26 cellular contexts compared by ENCODE assay signal in the genomic region with DNA sequence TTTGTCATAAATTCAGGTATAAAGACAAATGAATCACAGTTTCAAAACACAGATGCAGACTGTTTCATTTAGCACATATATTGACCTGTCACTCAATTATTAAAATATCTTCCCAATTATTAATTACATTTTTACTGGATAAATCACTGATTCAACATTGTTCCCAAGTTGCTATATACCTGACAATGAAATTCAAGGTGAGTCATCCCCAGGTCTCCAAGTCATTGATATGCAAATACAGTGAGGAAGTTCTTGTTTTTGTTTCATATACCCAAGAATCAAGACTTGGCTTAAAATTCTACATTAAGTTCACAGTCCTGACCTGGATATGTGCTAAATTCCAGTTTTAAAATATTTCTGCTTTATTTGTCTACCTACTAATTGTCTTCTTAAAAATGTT.
"Had no signal": no experiment of that assay in that cellular context is flagged by ENCODE, and none has a peak within 500 bp of the region (broad histone marks: within the 10 kb centered on the region; RNA-seq: fewer than 3 reads in every experiment).

No MANE protein-coding gene starts in this region.

- DNase-seq: activated CD4-positive, alpha-beta T cell treated with anti-CD3 and anti-CD28 coated beads for 1 hour; activated CD4-positive, alpha-beta T cell treated with anti-CD3 and anti-CD28 coated beads, Interleukin-2, amount 50 U/mL, for 1 hour; activated CD8-positive, alpha-beta T cell treated with anti-CD3 and anti-CD28 coated beads, Interleukin-2, amount 10 ng/mL, durations not matched to agents 7 days and 5 days; activated gamma-delta T cell treated with Interleukin-2 at 50 U/mL for 16 hours; anterior cingulate cortex; body of pancreas; caudate nucleus; effector memory CD4-positive, alpha-beta T cell; gastrocnemius medialis; hippocampal formation; left ventricle myocardium superior; nucleus accumbens; right lobe of liver; stimulated activated CD4-positive, alpha-beta T cell treated with anti-CD3 and anti-CD28 coated beads, Interleukin-1b, Interleukin-23, amount 100 ng/mL, for 48 hours; substantia nigra; T-helper 1 cell; thyroid gland; upper lobe of right lung; WERI-Rb-1 had no signal

- H3K4me1 Mint-ChIP-seq: activated naive CD4-positive, alpha-beta T cell treated with anti-CD3 and anti-CD28 coated beads, Interleukin-2, amount 50 U/mL, for 24 hours had no signal

- H3K27me3 ChIP-seq: body of pancreas, esophagus muscularis mucosa, gastrocnemius medialis, right lobe of liver, thyroid gland, upper lobe of right lung had no signal

- H3K9me3 Mint-ChIP-seq: activated naive CD4-positive, alpha-beta T cell treated with anti-CD3 and anti-CD28 coated beads, Interleukin-2, amount 50 U/mL, for 24 hours; dendritic cell treated with granulocyte-macrophage colony-stimulating factor and Interleukin-4, amounts not matched to agents 40 ng/mL and 50 ng/mL, for 4 days; stimulated activated naive CD8-positive, alpha-beta T cell treated with anti-CD3 and anti-CD28 coated beads, Interleukin-15, Interleukin-2, amounts not matched to agents 100 ng/mL and 50 ng/mL, for 24 hours had no signal

- H3K9me3 ChIP-seq: body of pancreas, gastrocnemius medialis, right lobe of liver, thyroid gland, upper lobe of right lung had no signal

- H3K4me3 Mint-ChIP-seq: activated CD8-positive, alpha-beta T cell treated with anti-CD3 and anti-CD28 coated beads, Interleukin-2, amount 10 ng/mL, durations not matched to agents 7 days and 5 days; activated naive CD4-positive, alpha-beta T cell treated with anti-CD3 and anti-CD28 coated beads, Interleukin-2, amount 50 U/mL, for 24 hours; dendritic cell treated with granulocyte-macrophage colony-stimulating factor and Interleukin-4, amounts not matched to agents 40 ng/mL and 50 ng/mL, for 4 days; nephron; stimulated activated naive CD8-positive, alpha-beta T cell treated with anti-CD3 and anti-CD28 coated beads, Interleukin-15, Interleukin-2, amounts not matched to agents 100 ng/mL and 50 ng/mL, for 24 hours had no signal

- H3K4me3 ChIP-seq: body of pancreas, esophagus muscularis mucosa, gastrocnemius medialis, right lobe of liver, skin epidermis, thyroid gland, upper lobe of right lung had no signal

- H3K79me2 ChIP-seq: parathyroid adenoma had no signal

- H3K9ac ChIP-seq: parathyroid adenoma had no signal

- H2AFZ ChIP-seq: parathyroid adenoma had no signal

- H3K4me1 ChIP-seq: body of pancreas, esophagus muscularis mucosa, gastrocnemius medialis, parathyroid adenoma, right lobe of liver, thyroid gland, upper lobe of right lung had no signal

- H3K27ac Mint-ChIP-seq: activated CD8-positive, alpha-beta T cell treated with anti-CD3 and anti-CD28 coated beads, Interleukin-2, amount 10 ng/mL, durations not matched to agents 7 days and 5 days; activated naive CD4-positive, alpha-beta T cell treated with anti-CD3 and anti-CD28 coated beads, Interleukin-2, amount 50 U/mL, for 24 hours; dendritic cell treated with granulocyte-macrophage colony-stimulating factor and Interleukin-4, amounts not matched to agents 40 ng/mL and 50 ng/mL, for 4 days; nephron; stimulated activated naive CD8-positive, alpha-beta T cell treated with anti-CD3 and anti-CD28 coated beads, Interleukin-15, Interleukin-2, amounts not matched to agents 100 ng/mL and 50 ng/mL, for 24 hours had no signal

- H3K27me3 Mint-ChIP-seq: activated naive CD4-positive, alpha-beta T cell treated with anti-CD3 and anti-CD28 coated beads, Interleukin-2, amount 50 U/mL, for 24 hours; dendritic cell treated with granulocyte-macrophage colony-stimulating factor and Interleukin-4, amounts not matched to agents 40 ng/mL and 50 ng/mL, for 4 days; stimulated activated naive CD8-positive, alpha-beta T cell treated with anti-CD3 and anti-CD28 coated beads, Interleukin-15, Interleukin-2, amounts not matched to agents 100 ng/mL and 50 ng/mL, for 24 hours had no signal

- H3K27ac ChIP-seq: body of pancreas, esophagus muscularis mucosa, gastrocnemius medialis, parathyroid adenoma, right lobe of liver, skin epidermis, thyroid gland, upper lobe of right lung, WERI-Rb-1 had no signal

- H3K36me3 Mint-ChIP-seq: activated naive CD4-positive, alpha-beta T cell treated with anti-CD3 and anti-CD28 coated beads, Interleukin-2, amount 50 U/mL, for 24 hours had no signal

- H3K36me3 ChIP-seq: esophagus muscularis mucosa, gastrocnemius medialis, right lobe of liver, thyroid gland, upper lobe of right lung, WERI-Rb-1 had no signal
